8 cellular contexts compared by ENCODE assay signal in the genomic region with DNA sequence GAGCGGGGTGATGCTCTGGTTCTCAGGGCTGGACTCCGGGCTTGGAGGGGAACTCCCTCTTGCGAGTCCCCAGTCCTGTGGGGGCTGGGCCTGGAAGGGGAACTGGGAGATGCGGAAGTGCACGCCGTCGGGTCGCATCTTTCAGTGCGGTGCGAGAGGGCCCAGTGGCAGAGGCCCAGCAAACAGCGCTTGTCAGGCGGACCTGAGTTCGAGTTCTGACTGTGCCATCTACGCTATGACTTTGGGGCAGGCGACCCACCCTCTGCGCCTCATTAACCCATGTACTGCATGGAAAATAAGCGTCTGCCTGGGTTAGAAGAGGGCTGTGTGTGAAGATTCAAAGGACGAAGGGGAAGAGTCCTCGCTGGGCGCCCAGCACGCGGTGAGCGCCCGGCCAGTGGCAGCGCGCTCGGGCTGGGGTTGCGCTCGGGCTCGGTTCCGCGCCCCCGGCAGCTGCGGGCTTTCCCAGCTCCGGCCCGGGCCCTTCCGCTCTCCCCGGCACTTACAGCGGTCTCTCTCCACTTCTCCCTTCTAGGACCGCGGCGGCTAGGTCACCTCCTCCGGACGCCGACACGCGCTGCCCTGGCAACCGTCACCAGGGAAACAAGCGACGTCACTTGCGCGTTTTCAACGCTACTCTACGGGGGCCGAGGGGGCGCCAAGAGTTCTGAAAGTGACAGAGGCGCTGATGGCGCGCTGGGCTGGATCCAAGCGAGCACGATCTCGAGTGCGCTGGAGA. TPM values are rescaled to one million over a fixed set of nuclear protein-coding genes. Genes with fewer than 3 reads are reported as not detected.
DNase-seq lines count a peak whose midpoint lies in the region; ATAC-seq and TF ChIP-seq lines count a peak whose summit lies in the region.

A gene with protein sequence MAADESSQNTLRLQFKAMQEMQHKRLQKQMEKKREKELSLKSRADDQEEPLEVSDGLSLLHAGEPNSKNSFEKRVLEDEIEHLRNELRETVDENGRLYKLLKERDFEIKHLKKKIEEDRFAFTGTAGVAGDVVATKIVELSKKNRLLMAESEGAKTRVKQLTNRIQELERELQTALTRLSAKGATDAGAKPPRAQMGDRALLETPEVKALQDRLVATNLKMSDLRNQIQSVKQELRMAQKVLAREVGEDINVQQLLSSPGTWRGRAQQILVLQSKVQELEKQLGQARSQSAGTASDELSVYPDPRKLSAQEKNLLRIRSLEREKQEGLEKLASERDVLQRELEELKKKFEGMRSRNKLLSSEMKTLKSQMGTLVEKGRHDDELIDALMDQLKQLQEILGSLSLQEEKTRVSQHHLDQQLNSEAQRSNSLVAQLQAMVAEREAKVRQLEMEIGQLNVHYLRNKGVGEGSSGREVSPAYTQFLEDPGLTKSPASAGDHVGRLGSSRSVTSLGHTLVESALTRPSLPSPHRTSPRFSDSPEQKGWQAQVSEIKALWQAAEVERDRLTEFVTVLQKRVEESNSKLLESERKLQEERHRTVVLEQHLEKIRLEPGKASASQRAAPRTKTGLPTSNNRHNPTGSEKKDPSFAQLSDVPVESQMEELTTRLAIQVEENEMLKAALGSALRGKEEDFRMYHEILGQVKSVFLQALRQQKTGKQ (minus strand): TSS at position 584 of the 739 bp plus-strand sequence. CDS start 14,908 bp downstream, outside the sequence.

- peak; percentile 91 for DNase-seq in AG08395 (ENCODE audit: low spot score)
- DNase-seq in NCI-H524 treated with DMSO at 0.1 percent for 48 hours (lab: John Stamatoyannopoulos, UW): peak; percentile 48
- DNase-seq in activated CD4-positive, alpha-beta T cell treated with anti-CD3 and anti-CD28 coated beads, Interleukin-2, amount 50 U/mL, for 4 hours: peak; percentile 79 to 81
- DNase-seq in ecto neural progenitor cell (ENCODE audit: low spot score): peak; percentile 96
- peak; percentile 91 to 99 for DNase-seq in lower leg skin (ENCODE audit: low spot score in 2 of 2)
- peak; percentile 89 for DNase-seq in stimulated activated CD4-positive, alpha-beta T cell treated with anti-CD3 and anti-CD28 coated beads, Interleukin-4, amount 100 ng/mL, for 24 hours

- no peak for TF ChIP-seq POLR2A in lower leg skin (IDR thresholded peaks at IDR 0.05)

- ATAC-seq in GM18873 (IDR thresholded peaks at IDR 0.05; ENCODE audit: low FRiP score, unreplicated experiment) (peak; percentile 93), HG03139 (IDR thresholded peaks at IDR 0.05; ENCODE audit: unreplicated experiment) (peak; percentile 97)

- H3K4me3 ChIP-seq in lower leg skin (ENCODE audit: low read depth, poor library complexity, severe bottlenecking): peak within 1 kb of the TSS; percentile 11

- WGBS in lower leg skin, 2 donors: 3% methylated on average over 49 to 59 of the region's 63 CpGs

- TF ChIP-seq CTCF in lower leg skin (IDR thresholded peaks at IDR 0.05): no peak

- intact Hi-C loops in lower leg skin (cut with DNase I; ENCODE audit: low total_unique reads): loop anchor here (10.0 kb wide), 1 partner anchor 62 kb away; no protein-coding TSS in a partner anchor

RNA-seq across cellular contexts. Expression of the gene that starts here (rescaled TPM):
- total RNA-seq in lower leg skin: under 1 TPM in 1 of 4 donors, not detected in 3; 0.06 TPM

Comparison
In these comparisons a context has a peak if more than half of its experiments do, and no peak if none do; other contexts are left out.
1. Peak in every context shown above with its lines: DNase-seq, ATAC-seq and H3K4me3 ChIP-seq.
2. Peak in DNase-seq and H3K4me3 ChIP-seq in lower leg skin; RNA of the gene not detected or under 1 TPM.